15 cellular contexts compared by ENCODE assay signal in genomic region chr10:60426425-60426824, GRCh38. TPM values are rescaled to one million over a fixed set of nuclear protein-coding genes. Genes with fewer than 3 reads are reported as not detected.
DNase-seq lines count a peak whose midpoint lies in the region; ATAC-seq, FAIRE-seq and TF ChIP-seq lines count a peak whose summit lies in the region.
"Had no signal": no experiment of that assay in that cellular context is flagged by ENCODE, and none has a peak within 500 bp of the region (broad histone marks: within the 10 kb centered on the region; RNA-seq: fewer than 3 reads in every experiment).

No MANE protein-coding gene starts in this region.

- no TSS peak for BruUV-seq in endothelial cell of umbilical vein (replicated peaks; lab: Mats Ljungman, UMichigan)

- no peaks in the 10 kb centered on the region for H3K27me3 ChIP-seq in endothelial cell of umbilical vein (ENCODE audit: control insufficient read depth in 2 of 2, insufficient read depth in 2 of 2, low read length in 2 of 2)
- H3K27me3 ChIP-seq: cardiac muscle cell, tibial nerve had no signal

- intact Hi-C loops in endothelial cell of umbilical vein (cut with micrococcal nuclease) (loop anchor here (1.0 to 10.0 kb wide), 2 partner anchors 143 to 522 kb away; partner anchors contain the start of gene CCDC6), posterior vena cava (cut with DNase I) (no loop called here)

- no peaks in the 10 kb centered on the region for H4K20me1 ChIP-seq in endothelial cell of umbilical vein (replicated peaks; ENCODE audit: control insufficient read depth, extremely low read depth, insufficient read depth, low read length)

- peak overlapping the region; percentile 85 for H3K27ac ChIP-seq in endothelial cell of umbilical vein (ENCODE audit: insufficient read depth, low read depth, low read length)
- H3K27ac ChIP-seq: cardiac muscle cell had no signal

- H3K9me1 ChIP-seq in endothelial cell of umbilical vein (replicated peaks; ENCODE audit: control insufficient read depth, extremely low read depth, insufficient read depth, low read length) = no peaks in the 10 kb centered on the region

- H3K9me3 ChIP-seq in endothelial cell of umbilical vein (replicated peaks; ENCODE audit: control insufficient read depth, insufficient read depth, low read length) = no peaks in the 10 kb centered on the region
- H3K9me3 ChIP-seq: tibial nerve had no signal

- dilution Hi-C loops in endothelial cell of umbilical vein (cut with MboI; ENCODE audit: extremely low pct_ligation_motif_present, low sequenced_read_pairs) = no loop called here

- H3K36me3 ChIP-seq in endothelial cell of umbilical vein (ENCODE audit: control insufficient read depth in 2 of 2, extremely low read depth in 1 of 2, insufficient read depth in 2 of 2, low read length in 2 of 2) = no peaks in the 10 kb centered on the region
- H3K36me3 ChIP-seq: cardiac muscle cell, tibial nerve had no signal

- peak; percentile 53 for ATAC-seq in omental fat pad (ENCODE audit: low FRiP score)
- ATAC-seq: natural killer cell treated with Interleukin-12 subunit alpha and Interleukin-12 subunit beta and Interleukin-15 and Interleukin-18, amount 100 ng/mL, for 72 hours had no signal

- CTCF ChIA-PET in endothelial cell of umbilical vein (lab: Charles Lee) = interaction anchor here (1.1 to 3.0 kb wide), 10 partner anchors 15 to 312 kb away, joined by 3 to 12 read pairs (median 6); no protein-coding TSS in a partner anchor

- no peaks in the 10 kb centered on the region for H3K79me2 ChIP-seq in endothelial cell of umbilical vein (ENCODE audit: control insufficient read depth, insufficient read depth, low read length)

- peak overlapping the region; percentile 25 for H3K4me2 ChIP-seq in endothelial cell of umbilical vein (ENCODE audit: insufficient read depth, low read length)

- no peak overlapping the region for H3K4me3 ChIP-seq in endothelial cell of umbilical vein (replicated peaks in 1 of 3; ENCODE audit: insufficient read depth in 1 of 3, low read depth in 1 of 3, low read length in 3 of 3)
- H3K4me3 ChIP-seq: cardiac muscle cell, tibial nerve had no signal

- H2AFZ ChIP-seq in endothelial cell of umbilical vein (ENCODE audit: low read depth, low read length) = no peak overlapping the region

- TF ChIP-seq POLR2A in endothelial cell of umbilical vein (IDR thresholded peaks at IDR 0.05; ENCODE audit: low read depth, low read length) = no peak

- no peak for TF ChIP-seq CTCF in endothelial cell of umbilical vein (IDR thresholded peaks at IDR 0.05; ENCODE audit: extremely low read depth in 1 of 2, insufficient read depth in 1 of 2, low read depth in 1 of 2, low read length in 2 of 2)
- no peak for TF ChIP-seq CTCF in omental fat pad (IDR thresholded peaks at IDR 0.05)

- DNase-seq in Daoy (ENCODE audit: low read depth) (peak; percentile 57), OCI-M1 (lab: John Stamatoyannopoulos, UW) (peak; percentile 11), endothelial cell of umbilical vein (ENCODE audit: low read depth, low spot score) (peak; percentile 71), omental fat pad (ENCODE audit: low spot score) (no peak), ecto neural progenitor cell (ENCODE audit: low spot score) (no peak), posterior vena cava (ENCODE audit: low spot score) (no peak), NCI-H2171 treated with DMSO at 0.1 percent for 48 hours (lab: John Stamatoyannopoulos, UW) (no peak), NCI-H2107 (lab: John Stamatoyannopoulos, UW) (no peak)
- DNase-seq: activated CD8-positive, alpha-beta memory T cell treated with anti-CD3 and anti-CD28 coated beads, Interleukin-2, amount 50 U/mL, for 48 hours; hypothalamus; NCI-H1092 treated with DMSO at 0.1 percent for 48 hours; T-helper 9 cell had no signal

- POLR2A ChIA-PET in endothelial cell of umbilical vein (lab: Charles Lee) = no interaction called here

- H3K4me1 ChIP-seq in endothelial cell of umbilical vein (ENCODE audit: control insufficient read depth, extremely low read depth, insufficient read depth, low read length) = peaks cover 62% of the 10 kb centered on the region

- no peak for FAIRE-seq in endothelial cell of umbilical vein (lab: Jason Lieb, UNC)

- H3K9ac ChIP-seq in endothelial cell of umbilical vein (replicated peaks; ENCODE audit: extremely low read depth, insufficient read depth, low read length) = no peak overlapping the region

TF ChIP-seq in endothelial cell of umbilical vein, 7 proteins besides CTCF, POLR2A, EP300 and RAD21:
- no peak for TF ChIP-seq MYC (IDR thresholded peaks at IDR 0.05; ENCODE audit: low read depth, low read length)
- peak; percentile 60 for TF ChIP-seq JUN (IDR thresholded peaks at IDR 0.05; ENCODE audit: borderline replicate concordance, insufficient read depth, insufficient read length, low read depth)
- TF ChIP-seq FOS (IDR thresholded peaks at IDR 0.05; ENCODE audit: borderline replicate concordance, insufficient read depth, low read length) = peak; percentile 92
- no peak for TF ChIP-seq POLR2AphosphoS5 (IDR thresholded peaks at IDR 0.05; ENCODE audit: insufficient read depth, low read depth, low read length)
- TF ChIP-seq MAX (IDR thresholded peaks at IDR 0.05; ENCODE audit: insufficient read depth, insufficient read length) = no peak
- no peak for TF ChIP-seq EZH2 (IDR thresholded peaks at IDR 0.05; ENCODE audit: borderline replicate concordance, low read depth, low read length, severe bottlenecking)
- no peak for TF ChIP-seq GATA2 (IDR thresholded peaks at IDR 0.05; ENCODE audit: insufficient read depth, insufficient read length, low read depth, low read length)

RNA-seq across cellular contexts. Expression of gene ANK3, which starts 36.8 kb away (rescaled TPM):
- 15.0 and 15.9 TPM in 2 replicates for total RNA-seq in Daoy (2014; rRNA removed; shearing (Covaris generic))
- total RNA-seq in endothelial cell of umbilical vein (5.4 and 8.5 TPM in 2 replicates), omental fat pad (10 to 100 TPM; 10.5 to 22.5 (median 13.3) TPM), posterior vena cava (1 to 10 TPM; 5.7 to 6.1 TPM)
- polyA plus RNA-seq in endothelial cell of umbilical vein = 0.67 and 0.88 TPM in 2 replicates
- 2.3 TPM in 2 replicates for polyA plus RNA-seq in endothelial cell of umbilical vein (2011; cell fraction: cytosol; rRNA removed)
- polyA plus RNA-seq in endothelial cell of umbilical vein (2011; cell fraction: nucleus; rRNA removed) = 4.2 and 5.1 TPM in 2 replicates
- polyA plus RNA-seq in endothelial cell of umbilical vein (2012) = 4.6 and 5.7 TPM in 2 replicates
- polyA minus RNA-seq in endothelial cell of umbilical vein = 6.1 and 11.5 TPM in 2 replicates
- 5.5 TPM for polyA minus RNA-seq in endothelial cell of umbilical vein (2011; cell fraction: cytosol; rRNA and poly(A)+ RNA removed)
- 11.9 and 19.9 TPM in 2 replicates for polyA minus RNA-seq in endothelial cell of umbilical vein (2011; cell fraction: nucleus; rRNA and poly(A)+ RNA removed)

Comparison
In these comparisons a context has a peak if more than half of its experiments do, and no peak if none do; other contexts are left out.
1. DNase-seq: peak in Daoy (single experiment), OCI-M1 (single experiment) and endothelial cell of umbilical vein (single experiment); none in omental fat pad (single experiment), ecto neural progenitor cell (single experiment), posterior vena cava (single experiment), NCI-H2171 treated with DMSO at 0.1 percent for 48 hours (single experiment) and NCI-H2107 (single experiment).